ENCODE assay signal across 1 cellular context in the genomic region with DNA sequence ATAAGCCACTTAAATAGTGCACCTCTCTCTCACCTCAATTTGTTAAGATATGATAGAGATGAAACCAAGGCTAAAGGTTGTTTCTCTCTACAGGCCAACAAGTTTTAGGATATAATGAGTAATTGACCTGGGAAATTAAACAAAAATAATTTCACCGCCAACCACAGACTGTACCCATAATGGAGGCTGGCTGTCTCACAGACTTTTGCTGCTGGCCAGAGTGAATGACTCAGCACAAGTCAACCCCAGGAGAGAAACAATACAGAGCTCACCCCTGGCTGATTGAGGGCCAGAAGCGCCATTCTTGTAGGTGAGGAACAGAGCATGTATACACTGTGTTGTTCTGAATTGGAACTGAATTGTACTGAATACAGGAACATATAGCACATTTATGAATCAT.
TF ChIP-seq lines count a peak whose summit lies in the region.

No MANE protein-coding gene starts in this region.

TF ChIP-seq in SK-N-SH, 30 proteins besides CTCF, POLR2A, EP300 and RAD21 (continued from another document):
- TF ChIP-seq USF2 (IDR thresholded peaks at IDR 0.05; ENCODE audit: borderline replicate concordance, low read depth, low read length) = no peak
- no peak for TF ChIP-seq TEAD4 (IDR thresholded peaks at IDR 0.05; ENCODE audit: borderline replicate concordance, insufficient read depth)
- TF ChIP-seq JUND (IDR thresholded peaks at IDR 0.05) = no peak
- TF ChIP-seq, protein P1, sequence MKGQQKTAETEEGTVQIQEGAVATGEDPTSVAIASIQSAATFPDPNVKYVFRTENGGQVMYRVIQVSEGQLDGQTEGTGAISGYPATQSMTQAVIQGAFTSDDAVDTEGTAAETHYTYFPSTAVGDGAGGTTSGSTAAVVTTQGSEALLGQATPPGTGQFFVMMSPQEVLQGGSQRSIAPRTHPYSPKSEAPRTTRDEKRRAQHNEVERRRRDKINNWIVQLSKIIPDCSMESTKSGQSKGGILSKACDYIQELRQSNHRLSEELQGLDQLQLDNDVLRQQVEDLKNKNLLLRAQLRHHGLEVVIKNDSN (IDR thresholded peaks at IDR 0.05; ENCODE audit: borderline replicate concordance, low read depth) = no peak
- no peak for TF ChIP-seq FOXM1 (IDR thresholded peaks at IDR 0.05; ENCODE audit: low read depth)
- TF ChIP-seq TAF1 (IDR thresholded peaks at IDR 0.05; ENCODE audit: borderline replicate concordance, low read depth, low read length) = no peak
